In the genomic region with DNA sequence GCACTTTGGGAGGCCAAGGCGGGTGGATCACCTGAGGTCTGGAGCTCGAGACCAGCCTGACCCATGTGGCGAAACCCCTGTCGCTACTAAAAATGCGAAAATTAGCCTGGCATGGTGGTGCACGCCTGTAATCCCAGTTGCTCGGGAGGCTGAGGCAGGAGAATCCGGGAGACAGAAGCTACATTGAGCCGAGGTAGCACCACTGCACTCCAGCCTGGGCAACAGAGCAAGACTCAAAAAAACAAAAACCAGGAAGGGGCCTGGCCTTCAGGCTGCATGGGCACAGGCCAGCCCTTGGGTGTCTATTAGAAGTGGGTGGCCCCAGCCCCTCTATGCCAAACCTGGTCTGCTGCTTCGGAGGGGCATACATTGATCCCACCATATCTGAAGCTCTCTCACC, we compare ENCODE assay signal across 23 cellular contexts.
"Had no signal": no experiment of that assay in that cellular context is flagged by ENCODE, and none has a peak within 500 bp of the region (broad histone marks: within the 10 kb centered on the region; RNA-seq: fewer than 3 reads in every experiment).

No MANE protein-coding gene starts in this region.

- H3K4me3 Mint-ChIP-seq: immature natural killer cell; memory B cell; naive thymus-derived CD4-positive, alpha-beta T cell had no signal

- H3K9me3 Mint-ChIP-seq: immature natural killer cell had no signal

- DNase-seq: dermis blood vessel endothelial cell; dorsolateral prefrontal cortex; effector CD4-positive, alpha-beta T cell; effector memory CD4-positive, alpha-beta T cell; foreskin keratinocyte; heart left ventricle; hypothalamus; immature natural killer cell; islet precursor cell; kidney; kidney glomerular epithelial cell; left cardiac atrium; left lung; left ventricle myocardium superior; lower lobe of right lung; mesendoderm; midbrain; naive thymus-derived CD4-positive, alpha-beta T cell had no signal

- H3K27me3 ChIP-seq: esophagus muscularis mucosa, foreskin keratinocyte, gastroesophageal sphincter, heart left ventricle, hepatocyte, left lung had no signal

- H3K36me3 Mint-ChIP-seq: immature natural killer cell; memory B cell; naive thymus-derived CD4-positive, alpha-beta T cell had no signal

- H3K27ac Mint-ChIP-seq: immature natural killer cell; memory B cell; naive thymus-derived CD4-positive, alpha-beta T cell had no signal

- ATAC-seq: foreskin keratinocyte; gastroesophageal sphincter; heart left ventricle; left cardiac atrium; left lung; left ventricle myocardium superior; naive thymus-derived CD4-positive, alpha-beta T cell had no signal

- H3K4me3 ChIP-seq: coronary artery, dorsolateral prefrontal cortex, esophagus muscularis mucosa, gastroesophageal sphincter, heart left ventricle, hepatocyte, left lung, lower lobe of right lung had no signal

- H3K9me3 ChIP-seq: esophagus muscularis mucosa, gastroesophageal sphincter, heart left ventricle, left lung, lower lobe of right lung had no signal

- H2AFZ ChIP-seq: hepatocyte had no signal

- H3K4me1 Mint-ChIP-seq: immature natural killer cell; memory B cell; naive thymus-derived CD4-positive, alpha-beta T cell had no signal

- H3K36me3 ChIP-seq: esophagus muscularis mucosa, gastroesophageal sphincter, heart left ventricle, left lung, lower lobe of right lung had no signal

- H3K27ac ChIP-seq: coronary artery, dorsolateral prefrontal cortex, esophagus muscularis mucosa, foreskin keratinocyte, gastroesophageal sphincter, heart left ventricle, hepatocyte, left lung, lower lobe of right lung had no signal

- H3K27me3 Mint-ChIP-seq: naive thymus-derived CD4-positive, alpha-beta T cell had no signal

- H3K4me1 ChIP-seq: esophagus muscularis mucosa, gastroesophageal sphincter had no signal

- H3K4me2 ChIP-seq: hepatocyte had no signal
